15 cellular contexts compared by ENCODE assay signal in genomic region chr1:216686860-216687545, GRCh38. TPM values are rescaled to one million over a fixed set of nuclear protein-coding genes. Genes with fewer than 3 reads are reported as not detected.
DNase-seq lines count a peak whose midpoint lies in the region; ATAC-seq, FAIRE-seq and TF ChIP-seq lines count a peak whose summit lies in the region.
"Had no signal": no experiment of that assay in that cellular context is flagged by ENCODE, and none has a peak within 500 bp of the region (broad histone marks: within the 10 kb centered on the region; RNA-seq: fewer than 3 reads in every experiment).

No MANE protein-coding gene starts in this region.

- no peak for TF ChIP-seq CTCF in BE2C (IDR thresholded peaks at IDR 0.05; ENCODE audit: low read depth, low read length)
- no peak for TF ChIP-seq CTCF in IMR-90 (conservative IDR thresholded peaks at IDR 0.05; ENCODE audit: low read depth, low read length)
- TF ChIP-seq CTCF in H1 (IDR thresholded peaks at IDR 0.05; ENCODE audit: control extremely low read depth in 1 of 3, insufficient read depth in 1 of 3, low read depth in 1 of 3, low read length in 3 of 3), result no peak

- peak; percentile 85 for FAIRE-seq in H1 (lab: Jason Lieb, UNC)

- H3K23ac ChIP-seq in IMR-90 (ENCODE audit: low read depth, low read length) (no peak overlapping the region), H1 (ENCODE audit: insufficient read length) (no peak overlapping the region)

- no TSS peak for BruUV-seq in IMR-90 (replicated peaks; lab: Mats Ljungman, UMichigan)

- TF ChIP-seq POLR2A in IMR-90 (IDR thresholded peaks at IDR 0.05; ENCODE audit: low read depth, low read length) (no peak), H1 (IDR thresholded peaks at IDR 0.05; ENCODE audit: control extremely low read depth in 1 of 2, low read depth in 2 of 2, low read length in 2 of 2) (no peak)

- TF ChIP-seq EP300 in H1 (IDR thresholded peaks at IDR 0.05; ENCODE audit: borderline replicate concordance in 1 of 2, low read depth in 2 of 2, low read length in 2 of 2), result no peak

- 10% methylated on average over 3 of the region's 12 CpGs; no CpG with 5 or more reads in 1 of the 2 experiments for WGBS in IMR-90 (ENCODE audit: extremely low coverage in 2 of 2, insufficient read length in 1 of 2), 2 experiments
- 28% methylated on average over 12 of the region's 12 CpGs; no CpG with 5 or more reads in 1 of the 2 experiments for WGBS in H1 (ENCODE audit: extremely low coverage in 1 of 2, insufficient coverage in 1 of 2, insufficient read length in 1 of 2, insufficient replicate concordance in 2 of 2, low coverage in 1 of 2, low lambda C conversion rate in 2 of 2, missing lambda C conversion rate in 1 of 2), 2 experiments

- H2BK120ac ChIP-seq in IMR-90 (ENCODE audit: low read depth, low read length), result no peak overlapping the region
- H2BK120ac ChIP-seq in H1 (replicated peaks; ENCODE audit: low read depth, low read length), result no peak overlapping the region

- dilution Hi-C loops in IMR-90 (cut with HindIII; ENCODE audit: low sequenced_read_pairs, unreplicated experiment), result no loop called here

- H3K4me3 Mint-ChIP-seq in activated T-cell treated with anti-CD3 and anti-CD28 coated beads, Interleukin-2, amount 50 U/mL, for 4 hours, result no peak overlapping the region
- H3K4me3 Mint-ChIP-seq: naive B cell had no signal

- H4K5ac ChIP-seq in IMR-90 (ENCODE audit: low read depth, low read length) (no peak overlapping the region), H1 (ENCODE audit: insufficient read length, low read depth, low read length) (no peak overlapping the region)

- no peak overlapping the region for H2AK9ac ChIP-seq in IMR-90 (replicated peaks; ENCODE audit: low read depth, low read length, poor library complexity)

- H4K8ac ChIP-seq in IMR-90 (ENCODE audit: low read depth in 2 of 2, low read length in 2 of 2) (no peak overlapping the region; a peak in 1 of 4 replicates), H1 (ENCODE audit: extremely low read depth, insufficient read depth, low read length) (no peak overlapping the region)

- H3K4me2 ChIP-seq in IMR-90 (ENCODE audit: low read depth, low read length) (0 out of 2 replicates have a peak overlapping the region, but pooled peaks have one; percentile 3), H1 (ENCODE audit: insufficient read depth in 1 of 2, low read depth in 2 of 2, low read length in 2 of 2) (peak overlapping the region; percentile 36 to 51)

- H3K4ac ChIP-seq in IMR-90 (ENCODE audit: low read depth, low read length) (0 out of 2 replicates have a peak overlapping the region, but pooled peaks have one; percentile 8), H1 (replicated peaks; ENCODE audit: insufficient read length, low read depth, low read length) (no peak overlapping the region)

- no peaks in the 10 kb centered on the region for H3K79me2 ChIP-seq in H1 (ENCODE audit: control insufficient read depth in 1 of 2, insufficient read depth in 2 of 2, low read length in 2 of 2)

- DNase-seq in BE2C (peak; percentile 35), IMR-90 (peak; percentile 37), H1 (ENCODE audit: low read depth in 1 of 2, low spot score in 2 of 2) (no peak), left kidney (ENCODE audit: low read depth, low spot score) (peak; percentile 14), T-helper 1 cell (no peak), nucleus accumbens (lab: John Stamatoyannopoulos, UW) (no peak)
- DNase-seq in activated T-cell treated with anti-CD3 and anti-CD28 coated beads, Interleukin-2, amount 50 U/mL, for 4 hours, result no peak
- DNase-seq: activated T-cell treated with anti-CD3 and anti-CD28 coated beads, Interleukin-2, amount 50 U/mL, for 1 hour; AML-193; naive B cell; NCI-H1048; NCI-H526 treated with DMSO at 0.1 percent for 48 hours; stimulated activated CD4-positive, alpha-beta T cell treated with anti-CD3 and anti-CD28 coated beads, Interleukin-15, amount 100 ng/mL, for 24 hours had no signal

- H3K4me1 Mint-ChIP-seq in activated T-cell treated with anti-CD3 and anti-CD28 coated beads, Interleukin-2, amount 50 U/mL, for 4 hours (ENCODE audit: low read depth), result no peaks in the 10 kb centered on the region
- H3K4me1 Mint-ChIP-seq: naive B cell had no signal

- no peaks in the 10 kb centered on the region for H3K36me3 Mint-ChIP-seq in activated T-cell treated with anti-CD3 and anti-CD28 coated beads, Interleukin-2, amount 50 U/mL, for 4 hours (ENCODE audit: insufficient read depth)
- H3K36me3 Mint-ChIP-seq: naive B cell had no signal

- H3K14ac ChIP-seq in IMR-90 (replicated peaks; ENCODE audit: low read depth, low read length) (0 out of 2 replicates have a peak overlapping the region, but pooled peaks have one; percentile 13), H1 (ENCODE audit: insufficient read length) (no peak overlapping the region)

- H3K36me3 ChIP-seq in BE2C (peaks cover 46% of the 10 kb centered on the region), IMR-90 (ENCODE audit: control insufficient read depth, insufficient read depth, low read length) (no peaks in the 10 kb centered on the region), H1 (ENCODE audit: control insufficient read depth in 2 of 4, insufficient read depth in 4 of 4, low read length in 3 of 4) (no peaks in the 10 kb centered on the region)
- H3K36me3 ChIP-seq: SJSA1 had no signal

- H3K27ac ChIP-seq in IMR-90 (ENCODE audit: insufficient read depth, low read length), result no peak overlapping the region
- no peak overlapping the region for H3K27ac ChIP-seq in H1 (ENCODE audit: low read depth, low read length)
- H3K27ac ChIP-seq: SJSA1 had no signal

- POLR2A ChIA-PET in IMR-90 (lab: Charles Lee; ENCODE audit: unreplicated experiment), result no interaction called here
- POLR2A ChIA-PET in H1 (lab: Charles Lee; ENCODE audit: partially characterized antibody), result interaction anchor here (1.1 kb wide), 1 partner anchor 13 kb away, joined by 3 read pairs; no protein-coding TSS in a partner anchor

- H3K9me3 ChIP-seq in BE2C, result no peaks in the 10 kb centered on the region
- no peaks in the 10 kb centered on the region for H3K9me3 ChIP-seq in IMR-90 (ENCODE audit: control insufficient read depth, insufficient read depth, low read length)
- H3K9me3 ChIP-seq in H1 (ENCODE audit: insufficient read depth in 2 of 2, low read depth in 1 of 2, low read length in 1 of 2), result no peaks in the 10 kb centered on the region
- H3K9me3 ChIP-seq: SJSA1 had no signal

- ATAC-seq in IMR-90 (ENCODE audit: low read depth) (peak; percentile 40), HG03280 (IDR thresholded peaks at IDR 0.05; ENCODE audit: unreplicated experiment) (no peak)
- no peak for ATAC-seq in activated T-cell treated with anti-CD3 and anti-CD28 coated beads, Interleukin-2, amount 50 U/mL, for 4 hours

- H4K91ac ChIP-seq in IMR-90 (ENCODE audit: insufficient read depth, low read depth, low read length) (no peak overlapping the region), H1 (replicated peaks; ENCODE audit: insufficient read length, low read length) (no peak overlapping the region)

- peak overlapping the region; percentile 12; the same call in 1 of the 2 replicates for H2BK12ac ChIP-seq in H1 (ENCODE audit: low read depth, low read length)

- H3K9ac ChIP-seq in IMR-90 (ENCODE audit: low read depth, low read length) (no peak overlapping the region), H1 (replicated peaks in 1 of 4; ENCODE audit: extremely low read depth in 1 of 4, low read depth in 3 of 4, low read length in 3 of 4) (no peak overlapping the region)

- no peaks in the 10 kb centered on the region for H3K27me3 Mint-ChIP-seq in activated T-cell treated with anti-CD3 and anti-CD28 coated beads, Interleukin-2, amount 50 U/mL, for 4 hours (ENCODE audit: low read depth)
- H3K27me3 Mint-ChIP-seq: naive B cell had no signal

- H3K18ac ChIP-seq in IMR-90 (ENCODE audit: low read depth, low read length) (no peak overlapping the region), H1 (ENCODE audit: extremely low read depth, low read length) (no peak overlapping the region; the same call in 1 of the 2 replicates)

- TF ChIP-seq RAD21 in IMR-90 (IDR thresholded peaks at IDR 0.05; ENCODE audit: low read length), result no peak
- TF ChIP-seq RAD21 in H1 (IDR thresholded peaks at IDR 0.05 in 1 of 2, conservative IDR thresholded peaks at IDR 0.05 in 1 of 2; ENCODE audit: low read depth in 2 of 2, low read length in 2 of 2), result no peak

- no peak overlapping the region for H2BK15ac ChIP-seq in IMR-90 (ENCODE audit: low read depth, low read length)
- no peak overlapping the region for H2BK15ac ChIP-seq in H1 (ENCODE audit: low read length)

- H3K9me1 ChIP-seq in IMR-90 (ENCODE audit: insufficient read depth, low read length), result no peaks in the 10 kb centered on the region

- intact Hi-C loops in IMR-90 (cut with micrococcal nuclease), result no loop called here

- CTCF ChIA-PET in IMR-90 (lab: Yijun Ruan, JAX), result interaction anchor here (0.6 kb wide), 1 partner anchor 9 kb away, joined by 3 read pairs; no protein-coding TSS in a partner anchor
- CTCF ChIA-PET in H1 (lab: Charles Lee; ENCODE audit: partially characterized antibody), result interaction anchor here (0.8 kb wide), 1 partner anchor 55 kb away, joined by 3 read pairs; no protein-coding TSS in a partner anchor

- H2BK5ac ChIP-seq in IMR-90 (ENCODE audit: low read depth, low read length, poor library complexity, severe bottlenecking) (no peak overlapping the region), H1 (ENCODE audit: low read depth, low read length) (no peak overlapping the region)

- in situ Hi-C loops in IMR-90 (cut with MboI; ENCODE audit: low sequenced_read_pairs), result no loop called here

- H3K27me3 ChIP-seq in BE2C, result no peaks in the 10 kb centered on the region
- no peaks in the 10 kb centered on the region for H3K27me3 ChIP-seq in IMR-90 (ENCODE audit: control insufficient read depth, insufficient read depth, low read length)
- H3K27me3 ChIP-seq in H1 (replicated peaks in 1 of 4; ENCODE audit: control insufficient read depth in 3 of 4, extremely low read depth in 1 of 4, insufficient read depth in 3 of 4, low read length in 3 of 4), result no peaks in the 10 kb centered on the region
- H3K27me3 ChIP-seq: SJSA1 had no signal

- peak overlapping the region; percentile 2; the same call in 1 of the 2 replicates for H3K4me3 ChIP-seq in BE2C (ENCODE audit: low read depth, low read length)
- H3K4me3 ChIP-seq in IMR-90 (ENCODE audit: insufficient read depth, low read depth, low read length), result no peak overlapping the region
- H3K4me3 ChIP-seq in H1 (ENCODE audit: extremely low read depth in 1 of 4, insufficient read depth in 2 of 4, low read depth in 3 of 4, low read length in 4 of 4), result peak overlapping the region in 1 of 4 experiments; percentile 33; a peak in 1 of 8 replicates
- H3K4me3 ChIP-seq: SJSA1 had no signal

- H2BK20ac ChIP-seq in IMR-90 (ENCODE audit: low read depth, low read length), result no peak overlapping the region
- H2BK20ac ChIP-seq in H1 (ENCODE audit: low read length), result no peak overlapping the region

- H2AFZ ChIP-seq in IMR-90 (replicated peaks; ENCODE audit: low read length, poor library complexity), result peak overlapping the region; percentile 67
- H2AFZ ChIP-seq in H1 (ENCODE audit: low read length), result peak overlapping the region; percentile 85

- peaks cover 8% of the 10 kb centered on the region for H3K9me3 Mint-ChIP-seq in activated T-cell treated with anti-CD3 and anti-CD28 coated beads, Interleukin-2, amount 50 U/mL, for 4 hours
- H3K9me3 Mint-ChIP-seq: naive B cell had no signal

- H4K20me1 ChIP-seq in IMR-90 (ENCODE audit: insufficient read depth, low read length), result no peaks in the 10 kb centered on the region
- H4K20me1 ChIP-seq in H1 (replicated peaks in 1 of 2; ENCODE audit: control insufficient read depth in 1 of 2, insufficient read depth in 2 of 2, low read length in 2 of 2), result no peaks in the 10 kb centered on the region

- H3K79me1 ChIP-seq in IMR-90 (ENCODE audit: low read depth in 1 of 2, low read length in 2 of 2) (no peaks in the 10 kb centered on the region), H1 (ENCODE audit: low read depth, low read length) (no peaks in the 10 kb centered on the region)

- H3K4me1 ChIP-seq in BE2C (peaks cover 52% of the 10 kb centered on the region), IMR-90 (ENCODE audit: control insufficient read depth, insufficient read depth, low read length) (no peaks in the 10 kb centered on the region; the same call in 1 of the 2 replicates), H1 (replicated peaks in 1 of 4; ENCODE audit: control insufficient read depth in 3 of 4, insufficient read depth in 4 of 4, low read length in 3 of 4) (peaks cover 0 to 11% (median 9%) of the 10 kb centered on the region in 4 experiments; a peak in 6 of 7 replicates)
- H3K4me1 ChIP-seq: SJSA1 had no signal

- H3K56ac ChIP-seq in IMR-90 (ENCODE audit: extremely low read depth, insufficient read depth, low read length) (no peak overlapping the region), H1 (replicated peaks; ENCODE audit: insufficient read length, low read depth, low read length) (no peak overlapping the region)

- H3K23me2 ChIP-seq in H1 (ENCODE audit: low read depth, low read length), result peaks cover 2% of the 10 kb centered on the region; the same call in 1 of the 2 replicates

- H2AK5ac ChIP-seq in IMR-90 (ENCODE audit: low read depth, low read length), result no peak overlapping the region
- no peak overlapping the region for H2AK5ac ChIP-seq in H1 (ENCODE audit: low read depth, low read length)

RNA-seq across cellular contexts. Expression of gene ESRRG, which starts 36.2 kb away (rescaled TPM):
- polyA plus RNA-seq in BE2C (2012; ENCODE audit: insufficient read depth, insufficient read length, low read depth), result 51.9 TPM
- 0.54 and 0.56 TPM in 2 replicates for total RNA-seq in IMR-90 (2012; rRNA removed)
- 0.16 and 0.17 TPM in 2 replicates for polyA plus RNA-seq in IMR-90 (2012; rRNA removed)
- 0.07 and 0.23 TPM in 2 replicates for polyA plus RNA-seq in IMR-90 (2012; cell fraction: cytosol; rRNA removed)
- polyA plus RNA-seq in IMR-90 (2012; cell fraction: nucleus; rRNA removed; ENCODE audit: low replicate concordance), result 0.05 and 0.49 TPM in 2 replicates
- total RNA-seq in H1 (2021; fragmentation: NEBNext Ultra II Directional; extraction: Animal tissue kit (Norgen Biotek cat#: 25700)), result 1.4 and 1.7 TPM in 2 replicates
- 0.59 and 0.69 TPM in 2 replicates for polyA plus RNA-seq in H1 (2011; rRNA removed)
- polyA plus RNA-seq in H1 (2011; cell fraction: cytosol; rRNA removed), result 0.62 TPM
- 1.3 TPM for polyA plus RNA-seq in H1 (2011; cell fraction: nucleus; rRNA removed)
- 0.96 to 1.3 TPM (median 1.1 TPM) in 4 replicates for polyA plus RNA-seq in H1 (2012, experiment 1 of 2)
- 0.04 TPM for polyA plus RNA-seq in H1 (2012, experiment 2 of 2)
- 1.1 TPM for polyA plus RNA-seq in H1 (2013, experiment 1 of 2)
- 0.96 TPM for polyA plus RNA-seq in H1 (2013, experiment 2 of 2)
- 8.7 and 9.2 TPM in 2 replicates for polyA minus RNA-seq in H1 (2011; rRNA and poly(A)+ RNA removed)
- polyA minus RNA-seq in H1 (2011; cell fraction: cytosol; rRNA and poly(A)+ RNA removed), result 0.95 TPM
- polyA minus RNA-seq in H1 (2011; cell fraction: nucleus; rRNA and poly(A)+ RNA removed), result 22.3 TPM
- total RNA-seq in activated T-cell treated with anti-CD3 and anti-CD28 coated beads, Interleukin-2, amount 50 U/mL, for 4 hours, result not detected
- total RNA-seq: SJSA1 had no signal

Comparison
In these comparisons a context has a peak if more than half of its experiments do, and no peak if none do; other contexts are left out.
1. DNase-seq: peak in BE2C (single experiment), IMR-90 (single experiment) and left kidney (single experiment); none in H1 (0 of 2), T-helper 1 cell (0 of 5), activated T-cell treated with anti-CD3 and anti-CD28 coated beads, Interleukin-2, amount 50 U/mL, for 4 hours (single experiment) and nucleus accumbens (0 of 56).